Comparison of ENCODE assay signal across 19 cellular contexts in the genomic region with DNA sequence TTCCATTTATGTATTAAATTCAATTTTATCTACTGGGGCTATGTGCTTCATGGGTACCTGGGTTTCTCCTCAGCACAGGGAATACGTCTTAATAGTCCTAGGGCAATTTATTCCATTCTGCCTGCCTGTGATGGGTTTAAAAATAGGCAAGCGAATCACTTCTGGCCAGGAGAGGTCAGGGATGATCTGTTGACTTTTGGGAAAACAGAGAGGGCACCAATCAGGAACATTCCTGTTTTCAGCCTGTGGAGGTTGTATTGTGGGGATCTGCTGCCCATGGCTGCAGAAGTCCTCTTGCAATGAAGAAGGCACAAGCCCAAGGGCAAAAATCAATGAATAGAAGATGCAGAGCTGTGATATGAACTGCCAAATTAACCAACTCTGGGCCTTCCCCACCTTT.
"Had no signal": no experiment of that assay in that cellular context is flagged by ENCODE, and none has a peak within 500 bp of the region (broad histone marks: within the 10 kb centered on the region; RNA-seq: fewer than 3 reads in every experiment).

No MANE protein-coding gene starts in this region.

- H3K9me3 ChIP-seq: colonic mucosa, psoas muscle, upper lobe of right lung had no signal

- H3K4me3 Mint-ChIP-seq: nephron had no signal

- H3K36me3 ChIP-seq: colonic mucosa, upper lobe of right lung had no signal

- H3K27ac Mint-ChIP-seq: nephron had no signal

- H3K4me1 ChIP-seq: colonic mucosa, psoas muscle, upper lobe of right lung had no signal

- H3K27me3 ChIP-seq: colonic mucosa, upper lobe of right lung had no signal

- H3K4me3 ChIP-seq: colonic mucosa, lung, psoas muscle, upper lobe of right lung had no signal

- ATAC-seq: left colon; psoas muscle; sciatic nerve; stimulated activated naive CD8-positive, alpha-beta T cell treated with anti-CD3 and anti-CD28 coated beads, Interleukin-15, Interleukin-2, amounts not matched to agents 100 U/mL and 50 U/mL, for 24 hours; upper lobe of right lung had no signal

- H3K27ac ChIP-seq: colonic mucosa, epithelial cell of prostate, psoas muscle, upper lobe of right lung, VCaP had no signal

- DNase-seq: activated CD4-positive, alpha-beta T cell treated with anti-CD3 and anti-CD28 coated beads for 4 hours; activated naive CD4-positive, alpha-beta T cell treated with Interleukin-2 at 50 U/mL for 16 hours; caudate nucleus; colonic mucosa; effector CD8-positive, alpha-beta T cell; hypothalamus; left colon; psoas muscle; stimulated activated CD4-positive, alpha-beta T cell treated with anti-CD3 and anti-CD28 coated beads, Interleukin-12 subunit alpha, Interleukin-12 subunit beta, amount 100 ng/mL, for 4 hours; stimulated activated CD4-positive, alpha-beta T cell treated with anti-CD3 and anti-CD28 coated beads, Interleukin-2, amount 100 ng/mL, for 48 hours; stimulated activated CD8-positive, alpha-beta memory T cell treated with anti-CD3 and anti-CD28 coated beads, Interleukin-4, amount 100 ng/mL, for 48 hours; stimulated activated naive CD8-positive, alpha-beta T cell treated with anti-CD3 and anti-CD28 coated beads, Interleukin-15, Interleukin-2, amounts not matched to agents 100 U/mL and 50 U/mL, for 24 hours; T-helper 9 cell; upper lobe of right lung had no signal
